ENCODE assay signal across 8 cellular contexts in the genomic region with DNA sequence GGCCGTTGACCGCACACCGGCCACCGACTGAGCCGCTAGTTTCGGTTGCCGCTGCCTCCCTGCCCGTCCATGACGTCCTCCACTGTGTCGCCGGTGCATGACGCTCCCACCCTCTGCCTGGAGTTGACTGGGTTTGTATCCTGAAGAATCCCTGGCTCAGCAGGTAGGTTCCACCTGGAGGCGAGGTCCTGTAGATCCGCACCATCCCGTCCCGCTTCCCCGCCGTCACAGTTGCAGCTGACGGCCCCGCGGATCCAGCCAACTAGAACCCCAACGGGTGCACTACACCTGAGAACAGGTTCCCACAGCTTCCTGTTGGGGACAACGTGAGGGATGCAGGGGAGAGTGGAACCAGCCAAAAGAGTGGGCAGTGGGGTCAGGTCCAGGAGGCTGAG. TPM values are rescaled to one million over a fixed set of nuclear protein-coding genes. Genes with fewer than 3 reads are reported as not detected.
DNase-seq lines count a peak whose midpoint lies in the region; ATAC-seq, FAIRE-seq and TF ChIP-seq lines count a peak whose summit lies in the region.

No MANE protein-coding gene starts in this region.

- no peaks in the 10 kb centered on the region for H3K27me3 ChIP-seq in bronchial epithelial cell (ENCODE audit: control insufficient read depth, insufficient read depth, low read length)
- H3K27me3 ChIP-seq in mononuclear cell (ENCODE audit: insufficient read depth, low read length) = no peaks in the 10 kb centered on the region

- ATAC-seq in activated T-cell treated with anti-CD3 and anti-CD28 coated beads, Interleukin-2, amount 50 U/mL, for 4 hours = peak; percentile 1

- H3K27me3 Mint-ChIP-seq in activated T-cell treated with anti-CD3 and anti-CD28 coated beads, Interleukin-2, amount 50 U/mL, for 4 hours (ENCODE audit: low read depth) = no peaks in the 10 kb centered on the region

- H3K36me3 ChIP-seq in bronchial epithelial cell (ENCODE audit: control insufficient read depth, insufficient read depth, low read length) = peaks cover 7% of the 10 kb centered on the region

- no peaks in the 10 kb centered on the region for H3K9me3 Mint-ChIP-seq in activated T-cell treated with anti-CD3 and anti-CD28 coated beads, Interleukin-2, amount 50 U/mL, for 4 hours

- peaks cover 66% of the 10 kb centered on the region for H3K4me1 ChIP-seq in mononuclear cell (ENCODE audit: insufficient read depth, low read length)

- H3K4me3 ChIP-seq in Jurkat, Clone E6-1 (ENCODE audit: low read length) = peak overlapping the region; percentile 99
- peak overlapping the region; percentile 88 for H3K4me3 ChIP-seq in bronchial epithelial cell (ENCODE audit: low read depth, low read length)
- peak overlapping the region; percentile 95 for H3K4me3 ChIP-seq in mononuclear cell (ENCODE audit: low read length)

- no peaks in the 10 kb centered on the region for H3K9me3 ChIP-seq in mononuclear cell (ENCODE audit: low read depth, low read length)

- peaks cover 19% of the 10 kb centered on the region for H3K36me3 Mint-ChIP-seq in activated T-cell treated with anti-CD3 and anti-CD28 coated beads, Interleukin-2, amount 50 U/mL, for 4 hours (ENCODE audit: insufficient read depth)

- no peak for FAIRE-seq in bronchial epithelial cell (lab: Jason Lieb, UNC)

- peak overlapping the region; percentile 98 for H3K4me3 Mint-ChIP-seq in activated T-cell treated with anti-CD3 and anti-CD28 coated beads, Interleukin-2, amount 50 U/mL, for 4 hours

- DNase-seq in activated T-cell treated with anti-CD3 and anti-CD28 coated beads, Interleukin-2, amount 50 U/mL, for 4 hours = no peak
- no peak for DNase-seq in activated T-cell treated with anti-CD3 and anti-CD28 coated beads for 4 hours
- DNase-seq in Jurkat, Clone E6-1 (ENCODE audit: low read depth, low spot score) = no peak
- DNase-seq in bronchial epithelial cell (ENCODE audit: low read depth) = peak; percentile 35
- DNase-seq in SKM-1 treated with dmso at 0.1 percent for 144 hours (lab: John Stamatoyannopoulos, UW; ENCODE audit: unreplicated experiment) = no peak
- DNase-seq in activated CD8-positive, alpha-beta memory T cell treated with anti-CD3 and anti-CD28 coated beads for 24 hours = no peak
- DNase-seq in foreskin melanocyte = no peak

- peaks cover 53% of the 10 kb centered on the region for H3K4me1 Mint-ChIP-seq in activated T-cell treated with anti-CD3 and anti-CD28 coated beads, Interleukin-2, amount 50 U/mL, for 4 hours (ENCODE audit: low read depth)

- TF ChIP-seq CTCF in bronchial epithelial cell (IDR thresholded peaks at IDR 0.05; ENCODE audit: insufficient read depth, low read length, severe bottlenecking) = no peak

RNA-seq across cellular contexts. Expression of gene SLBP, which starts 0.9 kb away (rescaled TPM):
- 100 to 1,000 TPM; 131 to 171 (median 147) TPM for total RNA-seq in activated T-cell treated with anti-CD3 and anti-CD28 coated beads, Interleukin-2, amount 50 U/mL, for 4 hours
- 198 TPM for polyA plus RNA-seq in Jurkat, Clone E6-1 (2012; ENCODE audit: insufficient read depth, insufficient read length)
- 55.6 and 62.9 TPM in 2 replicates for total RNA-seq in bronchial epithelial cell
- total RNA-seq in mononuclear cell = 61.9 TPM

RNA-seq across cellular contexts. Expression of gene TMEM129, which starts 8.1 kb away (rescaled TPM):
- total RNA-seq in activated T-cell treated with anti-CD3 and anti-CD28 coated beads, Interleukin-2, amount 50 U/mL, for 4 hours = 10 to 100 TPM; 17.4 to 21.8 (median 17.6) TPM
- 30.1 TPM for polyA plus RNA-seq in Jurkat, Clone E6-1 (2012; ENCODE audit: insufficient read depth, insufficient read length)
- total RNA-seq in bronchial epithelial cell (20.0 and 34.4 TPM in 2 replicates), mononuclear cell (12.1 TPM)

RNA-seq across cellular contexts. Expression of gene TACC3, which starts 8.3 kb away (rescaled TPM):
- 10 to 100 TPM; 53.1 to 75.0 (median 69.3) TPM for total RNA-seq in activated T-cell treated with anti-CD3 and anti-CD28 coated beads, Interleukin-2, amount 50 U/mL, for 4 hours
- polyA plus RNA-seq in Jurkat, Clone E6-1 (2012; ENCODE audit: insufficient read depth, insufficient read length) = 164 TPM
- total RNA-seq in bronchial epithelial cell (1.2 and 3.4 TPM in 2 replicates), mononuclear cell (27.0 TPM)

RNA-seq across cellular contexts. Expression of gene FAM53A, which starts 28.9 kb away (rescaled TPM):
- total RNA-seq in activated T-cell treated with anti-CD3 and anti-CD28 coated beads, Interleukin-2, amount 50 U/mL, for 4 hours = 1 to 10 TPM; 1.3 to 4.0 (median 1.6) TPM
- polyA plus RNA-seq in Jurkat, Clone E6-1 (2012; ENCODE audit: insufficient read depth, insufficient read length) = 2.3 TPM
- 0.64 and 0.79 TPM in 2 replicates for total RNA-seq in bronchial epithelial cell
- total RNA-seq in mononuclear cell = 2.2 TPM
